ENCODE assay signal across 27 cellular contexts in genomic region chr11:39975091-39975490, GRCh38.
"Had no signal": no experiment of that assay in that cellular context is flagged by ENCODE, and none has a peak within 500 bp of the region (broad histone marks: within the 10 kb centered on the region; RNA-seq: fewer than 3 reads in every experiment).

No MANE protein-coding gene starts in this region.

- H3K27ac ChIP-seq: heart right ventricle, hepatocyte, left ventricle myocardium inferior, neutrophil, ovary, right atrium auricular region, right lobe of liver, tibial nerve, uterus had no signal

- H3K36me3 ChIP-seq: heart right ventricle, left ventricle myocardium inferior, neutrophil, ovary, right atrium auricular region, right lobe of liver, tibial nerve, uterus had no signal

- H3K4me3 ChIP-seq: heart right ventricle, hepatocyte, left ventricle myocardium inferior, lung, ovary, right atrium auricular region, right lobe of liver, tibial nerve, uterus had no signal

- H3K27me3 ChIP-seq: heart right ventricle, hepatocyte, neutrophil, ovary, right atrium auricular region, right lobe of liver, tibial nerve, uterus had no signal

- H3K36me3 Mint-ChIP-seq: mesothelial cell of epicardium; naive B cell; natural killer cell; stimulated activated effector memory CD8-positive, alpha-beta T cell treated with anti-CD3 and anti-CD28 coated beads, Interleukin-12 subunit alpha, Interleukin-12 subunit beta, amount 100 ng/mL, for 72 hours; type B pancreatic cell had no signal

- ATAC-seq: heart right ventricle; natural killer cell; right lobe of liver; stimulated activated effector memory CD8-positive, alpha-beta T cell treated with anti-CD3 and anti-CD28 coated beads, Interleukin-12 subunit alpha, Interleukin-12 subunit beta, amount 100 ng/mL, for 72 hours; stimulated activated naive CD8-positive, alpha-beta T cell treated with anti-CD3 and anti-CD28 coated beads, Interleukin-15, amount 100 ng/mL, for 72 hours had no signal

- H3K4me3 Mint-ChIP-seq: mesothelial cell of epicardium; naive B cell; natural killer cell; nephron progenitor cell; stimulated activated effector memory CD8-positive, alpha-beta T cell treated with anti-CD3 and anti-CD28 coated beads, Interleukin-12 subunit alpha, Interleukin-12 subunit beta, amount 100 ng/mL, for 72 hours; stimulated activated naive CD8-positive, alpha-beta T cell treated with anti-CD3 and anti-CD28 coated beads, Interleukin-15, amount 100 ng/mL, for 72 hours; type B pancreatic cell had no signal

- H3K4me2 ChIP-seq: hepatocyte had no signal

- H3K27me3 Mint-ChIP-seq: naive B cell; progenitor cell of endocrine pancreas; stimulated activated naive CD8-positive, alpha-beta T cell treated with anti-CD3 and anti-CD28 coated beads, Interleukin-15, amount 100 ng/mL, for 72 hours; type B pancreatic cell had no signal

- H3K27ac Mint-ChIP-seq: mesothelial cell of epicardium; naive B cell; natural killer cell; nephron progenitor cell; progenitor cell of endocrine pancreas; stimulated activated effector memory CD8-positive, alpha-beta T cell treated with anti-CD3 and anti-CD28 coated beads, Interleukin-12 subunit alpha, Interleukin-12 subunit beta, amount 100 ng/mL, for 72 hours; stimulated activated naive CD8-positive, alpha-beta T cell treated with anti-CD3 and anti-CD28 coated beads, Interleukin-15, amount 100 ng/mL, for 72 hours; type B pancreatic cell had no signal

- H3K4me1 Mint-ChIP-seq: naive B cell; natural killer cell; nephron progenitor cell; stimulated activated effector memory CD8-positive, alpha-beta T cell treated with anti-CD3 and anti-CD28 coated beads, Interleukin-12 subunit alpha, Interleukin-12 subunit beta, amount 100 ng/mL, for 72 hours; stimulated activated naive CD8-positive, alpha-beta T cell treated with anti-CD3 and anti-CD28 coated beads, Interleukin-15, amount 100 ng/mL, for 72 hours had no signal

- DNase-seq: heart right ventricle; islet precursor cell; left ventricle myocardium inferior; mesendoderm; naive B cell; natural killer cell; nephron progenitor cell; occipital lobe; ovary; right lobe of liver; stimulated activated CD4-positive, alpha-beta T cell treated with anti-CD3 and anti-CD28 coated beads, Interleukin-12 subunit alpha, Interleukin-12 subunit beta, amount 100 ng/mL, for 4 hours; stimulated activated CD4-positive, alpha-beta T cell treated with anti-CD3 and anti-CD28 coated beads, Interleukin-15, amount 100 ng/mL, for 24 hours; stimulated activated CD4-positive, alpha-beta T cell treated with anti-CD3 and anti-CD28 coated beads, Interleukin-2, amount 100 ng/mL, for 24 hours; stimulated activated CD4-positive, alpha-beta T cell treated with anti-CD3 and anti-CD28 coated beads, Interleukin-4, amount 100 ng/mL, for 24 hours; stimulated activated naive CD4-positive, alpha-beta T cell; stimulated activated naive CD8-positive, alpha-beta T cell treated with anti-CD3 and anti-CD28 coated beads, Interleukin-15, amount 100 ng/mL, for 72 hours; substantia nigra; uterus had no signal

- H3K4me1 ChIP-seq: heart right ventricle, left ventricle myocardium inferior, right atrium auricular region, right lobe of liver, tibial nerve, uterus had no signal

- H2AFZ ChIP-seq: hepatocyte had no signal

- H3K79me2 ChIP-seq: hepatocyte had no signal

- H3K9me3 Mint-ChIP-seq: nephron progenitor cell, type B pancreatic cell had no signal

- H3K9me3 ChIP-seq: neutrophil, ovary, right atrium auricular region, right lobe of liver, uterus had no signal
